9 cellular contexts compared by ENCODE assay signal in the genomic region with DNA sequence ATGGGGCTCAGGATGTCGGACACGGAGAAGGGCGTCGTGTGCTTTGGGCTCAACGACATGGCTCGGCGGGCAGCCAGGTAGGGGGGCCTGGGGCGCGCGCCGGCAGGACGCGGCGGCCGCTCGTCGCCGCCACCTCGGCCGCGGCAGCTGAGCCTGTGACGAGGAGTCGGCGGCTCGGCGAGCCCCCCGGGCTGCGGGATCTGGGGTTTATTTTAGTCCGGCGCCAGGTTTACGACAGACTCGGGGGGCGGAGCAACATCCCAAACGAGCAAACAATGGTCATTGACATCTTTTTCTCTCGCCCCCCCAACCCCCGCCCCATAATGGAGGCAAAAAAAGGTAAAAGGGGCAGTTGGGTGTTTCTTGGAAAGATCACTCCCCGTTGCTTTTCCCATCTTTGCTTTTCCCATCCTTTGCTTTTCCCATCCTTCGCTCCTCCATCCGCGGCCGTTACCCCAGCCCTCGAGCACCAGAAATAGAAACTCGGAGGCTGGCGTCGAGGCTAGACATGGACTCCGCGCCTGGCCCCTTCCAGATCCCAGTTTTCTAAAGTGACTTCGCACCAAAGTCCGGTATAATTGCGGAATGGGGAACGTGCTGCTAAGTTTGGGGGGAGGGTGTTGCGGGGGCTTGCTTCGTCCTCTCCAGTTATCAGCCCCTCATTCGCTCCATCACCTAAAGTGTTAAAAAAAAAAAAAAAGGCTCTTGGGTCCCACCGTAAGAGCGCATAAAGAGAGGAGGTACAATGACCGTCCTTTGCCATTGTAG. TPM values are rescaled to one million over a fixed set of nuclear protein-coding genes. Genes with fewer than 3 reads are reported as not detected.
A peak's percentile ranks its signal among the peaks of the same experiment; 100 is the strongest.
DNase-seq lines count a peak whose midpoint lies in the region; ATAC-seq and TF ChIP-seq lines count a peak whose summit lies in the region.
"Had no signal": no experiment of that assay in that cellular context is flagged by ENCODE, and none has a peak within 500 bp of the region (broad histone marks: within the 10 kb centered on the region; RNA-seq: fewer than 3 reads in every experiment).

NKX2-4 (minus strand) TSS at position 186 of the 768 bp plus-strand sequence; CDS start at position 59, 127 bp downstream.

- no peaks in the 10 kb centered on the region for H3K9me3 Mint-ChIP-seq in activated CD4-positive, alpha-beta T cell treated with anti-CD3 and anti-CD28 coated beads, Interleukin-2, amount 10 ng/mL, durations not matched to agents 24 days and 14 days

- H3K4me1 ChIP-seq in suprapubic skin: peaks cover 23% of the 10 kb centered on the region

- H3K4me3 Mint-ChIP-seq in activated CD4-positive, alpha-beta T cell treated with anti-CD3 and anti-CD28 coated beads, Interleukin-2, amount 10 ng/mL, durations not matched to agents 24 days and 14 days: peak within 1 kb of the TSS; percentile 51
- H3K4me3 Mint-ChIP-seq in T-helper 17 cell: peak within 1 kb of the TSS; percentile 68

- no peak for TF ChIP-seq CTCF in suprapubic skin (IDR thresholded peaks at IDR 0.05)

- H3K27me3 ChIP-seq in suprapubic skin: peaks cover 98% of the 10 kb centered on the region

- ATAC-seq in T-helper 17 cell (no peak), HG02938 (IDR thresholded peaks at IDR 0.05; ENCODE audit: unreplicated experiment) (no peak)
- ATAC-seq: left colon had no signal

- no peak for TF ChIP-seq POLR2A in suprapubic skin (IDR thresholded peaks at IDR 0.05)

- peaks cover 5% of the 10 kb centered on the region for H3K36me3 Mint-ChIP-seq in activated CD4-positive, alpha-beta T cell treated with anti-CD3 and anti-CD28 coated beads, Interleukin-2, amount 10 ng/mL, durations not matched to agents 24 days and 14 days (ENCODE audit: low read depth)
- H3K36me3 Mint-ChIP-seq in T-helper 17 cell (ENCODE audit: low read depth): no peaks in the 10 kb centered on the region

- no peak for DNase-seq in activated CD4-positive, alpha-beta T cell treated with anti-CD3 and anti-CD28 coated beads, Interleukin-2, amount 10 ng/mL, durations not matched to agents 24 days and 14 days
- DNase-seq in activated CD4-positive, alpha-beta T cell treated with anti-CD3 and anti-CD28 coated beads for 4 hours: no peak
- DNase-seq in T-helper 17 cell (no peak), iPS-NIHi11 (ENCODE audit: low spot score) (peak; percentile 37), suprapubic skin (ENCODE audit: low spot score in 2 of 2) (no peak)
- no peak for DNase-seq in stimulated activated CD4-positive, alpha-beta T cell treated with anti-CD3 and anti-CD28 coated beads, Interleukin-4, amount 100 ng/mL, for 1 hour
- DNase-seq in stimulated activated naive CD4-positive, alpha-beta T cell treated with Interleukin-2 at 50 U/mL for 16 hours (lab: John Stamatoyannopoulos, UW): no peak

- H3K9me3 ChIP-seq in T-helper 17 cell (ENCODE audit: control insufficient read depth, low read length, poor library complexity, severe bottlenecking) (peaks cover 9% of the 10 kb centered on the region), suprapubic skin (no peaks in the 10 kb centered on the region)

- 10% methylated on average over 56 of the region's 57 CpGs for WGBS in suprapubic skin

- peaks cover 16% of the 10 kb centered on the region for H3K4me1 Mint-ChIP-seq in activated CD4-positive, alpha-beta T cell treated with anti-CD3 and anti-CD28 coated beads, Interleukin-2, amount 10 ng/mL, durations not matched to agents 24 days and 14 days
- peaks cover 5% of the 10 kb centered on the region for H3K4me1 Mint-ChIP-seq in T-helper 17 cell

- no peaks in the 10 kb centered on the region for H3K36me3 ChIP-seq in suprapubic skin

- H3K27ac ChIP-seq in suprapubic skin: no peak within 1 kb of the TSS

- H3K4me3 ChIP-seq in suprapubic skin: peak within 1 kb of the TSS; percentile 40

- peaks cover 72% of the 10 kb centered on the region for H3K27me3 Mint-ChIP-seq in activated CD4-positive, alpha-beta T cell treated with anti-CD3 and anti-CD28 coated beads, Interleukin-2, amount 10 ng/mL, durations not matched to agents 24 days and 14 days
- peaks cover 65% of the 10 kb centered on the region for H3K27me3 Mint-ChIP-seq in T-helper 17 cell

- H3K27ac Mint-ChIP-seq in activated CD4-positive, alpha-beta T cell treated with anti-CD3 and anti-CD28 coated beads, Interleukin-2, amount 10 ng/mL, durations not matched to agents 24 days and 14 days: peak within 1 kb of the TSS; percentile 75
- H3K27ac Mint-ChIP-seq in T-helper 17 cell: peak within 1 kb of the TSS; percentile 34

- intact Hi-C loops in activated CD4-positive, alpha-beta T cell treated with anti-CD3 and anti-CD28 coated beads, Interleukin-2, amount 10 ng/mL, durations not matched to agents 24 days and 14 days (cut with micrococcal nuclease): loop anchor here (2.0 to 10.0 kb wide), 5 partner anchors 109 to 1167 kb away; partner anchors contain the start of gene INSM1

- TF ChIP-seq EP300 in suprapubic skin (IDR thresholded peaks at IDR 0.05): no peak

RNA-seq across cellular contexts. Expression of gene NKX2-4, which starts in this region (rescaled TPM):
- not detected in 2 replicates for total RNA-seq in activated CD4-positive, alpha-beta T cell treated with anti-CD3 and anti-CD28 coated beads, Interleukin-2, amount 10 ng/mL, durations not matched to agents 24 days and 14 days
- not detected for total RNA-seq in T-helper 17 cell
- total RNA-seq in suprapubic skin: not detected
- total RNA-seq: left colon had no signal
